Comparison of ENCODE assay signal across 1 cellular context in genomic region chr21:15441060-15441493, GRCh38.
TF ChIP-seq lines count a peak whose summit lies in the region.

No MANE protein-coding gene starts in this region.

TF ChIP-seq in HepG2, 621 proteins besides CTCF, POLR2A, EP300 and RAD21 (continues in another document):
- TF ChIP-seq CREB3 (CRISPR knock-in tag; IDR thresholded peaks at IDR 0.05) (0 out of 2 replicates have a peak, but pooled peaks have one; percentile 31), ZNF816 (CRISPR knock-in tag; IDR thresholded peaks at IDR 0.05; ENCODE audit: borderline replicate concordance) (peak; percentile 24; the same call in 1 of the 2 replicates), ISX (CRISPR knock-in tag; conservative IDR thresholded peaks at IDR 0.05) (0 out of 2 replicates have a peak, but pooled peaks have one; percentile 33), NCOA2 (CRISPR knock-in tag; IDR thresholded peaks at IDR 0.05) (peak; percentile 99), GABPB1 (CRISPR knock-in tag; IDR thresholded peaks at IDR 0.05) (peak; percentile 37; the same call in 1 of the 2 replicates), CCAR2 (optimal IDR thresholded peaks at IDR 0.05; ENCODE audit: low read depth, low read length) (peak; percentile 54), RCOR2 (CRISPR knock-in tag; IDR thresholded peaks at IDR 0.05) (peak; percentile 97), ARID3A (IDR thresholded peaks at IDR 0.05; ENCODE audit: low read depth, low read length) (peak; percentile 89), MIER2 (CRISPR knock-in tag; IDR thresholded peaks at IDR 0.05) (peak; percentile 68; the same call in 1 of the 2 replicates), DPF2 (CRISPR knock-in tag; IDR thresholded peaks at IDR 0.05; ENCODE audit: borderline replicate concordance, low read depth) (peak; percentile 84), FOXA3 (CRISPR knock-in tag; IDR thresholded peaks at IDR 0.05) (peak; percentile 94), ONECUT2 (CRISPR knock-in tag; IDR thresholded peaks at IDR 0.05) (peak; percentile 65), ZBTB38 (CRISPR knock-in tag; IDR thresholded peaks at IDR 0.05) (0 out of 2 replicates have a peak, but pooled peaks have one; percentile 25), HMGXB4 (CRISPR knock-in tag; IDR thresholded peaks at IDR 0.05; ENCODE audit: borderline replicate concordance in 1 of 2, low read depth in 1 of 2) (peak in 1 of 2 experiments; percentile 51; a peak in 1 of 4 replicates), TRIM22 (IDR thresholded peaks at IDR 0.05) (no peak), ZMAT3 (CRISPR knock-in tag; conservative IDR thresholded peaks at IDR 0.05) (peak; percentile 89; the same call in 1 of the 2 replicates), CBX5 (CRISPR knock-in tag; IDR thresholded peaks at IDR 0.05; ENCODE audit: borderline replicate concordance) (peak; percentile 86; the same call in 1 of the 2 replicates), ZNF12 (CRISPR knock-in tag; IDR thresholded peaks at IDR 0.05) (peak; percentile 38; the same call in 1 of the 2 replicates), ZNF878 (CRISPR knock-in tag; IDR thresholded peaks at IDR 0.05) (peak; percentile 62; the same call in 1 of the 2 replicates), ZNF775 (CRISPR knock-in tag; IDR thresholded peaks at IDR 0.05; ENCODE audit: borderline replicate concordance) (no peak), ARNTL (CRISPR knock-in tag; IDR thresholded peaks at IDR 0.05) (peak; percentile 83), MEIS1 (CRISPR knock-in tag; IDR thresholded peaks at IDR 0.05; ENCODE audit: borderline replicate concordance) (peak; percentile 95), ZNF292 (CRISPR knock-in tag; IDR thresholded peaks at IDR 0.05; ENCODE audit: borderline replicate concordance, low read depth) (peak; percentile 85; the same call in 1 of the 2 replicates), MTF1 (CRISPR knock-in tag; IDR thresholded peaks at IDR 0.05) (peak; percentile 18; the same call in 1 of the 2 replicates), ETS1 (CRISPR knock-in tag; IDR thresholded peaks at IDR 0.05) (no peak), NONO (IDR thresholded peaks at IDR 0.05) (no peak), NONO (CRISPR knock-in tag; conservative IDR thresholded peaks at IDR 0.05) (0 out of 2 replicates have a peak, but pooled peaks have one; percentile 65), MIER3 (CRISPR knock-in tag; IDR thresholded peaks at IDR 0.05; ENCODE audit: borderline replicate concordance) (peak; percentile 82; the same call in 1 of the 2 replicates), ZMYM4 (CRISPR knock-in tag; IDR thresholded peaks at IDR 0.05) (peak; percentile 99), ZNF362 (CRISPR knock-in tag; IDR thresholded peaks at IDR 0.05; ENCODE audit: borderline replicate concordance) (peak; percentile 91; the same call in 1 of the 2 replicates), ZC3H13 (CRISPR knock-in tag; IDR thresholded peaks at IDR 0.05) (no peak), ZNF773 (CRISPR knock-in tag; IDR thresholded peaks at IDR 0.05; ENCODE audit: borderline replicate concordance) (0 out of 2 replicates have a peak, but pooled peaks have one; percentile 27), ZBTB25 (CRISPR knock-in tag; IDR thresholded peaks at IDR 0.05) (peak; percentile 78; the same call in 1 of the 2 replicates), MBD4 (IDR thresholded peaks at IDR 0.05; ENCODE audit: borderline replicate concordance, low read length) (peak; percentile 81; the same call in 1 of the 2 replicates), IKZF1 (IDR thresholded peaks at IDR 0.05) (no peak), PHB2 (IDR thresholded peaks at IDR 0.05; ENCODE audit: partially characterized antibody) (no peak), ZBTB39 (CRISPR knock-in tag; IDR thresholded peaks at IDR 0.05) (peak; percentile 34; the same call in 1 of the 2 replicates), USF2 (IDR thresholded peaks at IDR 0.05; ENCODE audit: low read depth, low read length) (no peak; the same call in 1 of the 2 replicates), USF2 (CRISPR knock-in tag; IDR thresholded peaks at IDR 0.05; ENCODE audit: borderline replicate concordance) (peak; percentile 47; the same call in 1 of the 2 replicates), ELF1 (CRISPR knock-in tag; IDR thresholded peaks at IDR 0.05) (peak; percentile 61), NFATC3 (CRISPR knock-in tag; IDR thresholded peaks at IDR 0.05) (no peak)
